In the genomic region with DNA sequence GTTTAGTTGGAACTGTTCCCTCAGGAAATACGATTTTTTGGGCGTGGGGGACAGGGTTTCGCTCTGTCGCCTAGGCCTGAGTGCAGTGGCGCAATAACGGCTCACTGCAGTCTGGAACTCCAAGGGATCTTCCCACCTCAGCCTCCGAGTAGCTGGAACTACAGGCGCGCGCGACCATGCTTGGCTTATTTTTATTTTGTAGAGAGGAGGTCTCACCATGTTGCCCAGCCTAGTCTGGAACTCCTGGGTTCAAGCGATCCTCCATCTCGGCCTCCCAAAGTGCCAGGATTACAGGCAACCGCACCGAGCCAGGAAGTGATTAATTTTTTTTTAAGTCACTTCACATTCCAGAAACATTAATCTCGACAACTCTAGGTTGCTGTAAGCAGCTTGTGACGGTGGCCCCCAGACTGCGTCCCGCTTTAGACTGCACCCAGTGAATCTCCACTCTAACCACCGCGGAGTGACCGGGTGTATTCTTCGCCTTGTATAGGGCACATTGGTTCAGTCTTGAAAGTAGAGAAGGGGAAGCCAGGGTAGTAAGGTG, we compare ENCODE assay signal across 8 cellular contexts. TPM values are rescaled to one million over a fixed set of nuclear protein-coding genes. Genes with fewer than 3 reads are reported as not detected.
DNase-seq lines count a peak whose midpoint lies in the region; ATAC-seq and TF ChIP-seq lines count a peak whose summit lies in the region.

No MANE protein-coding gene starts in this region.

- no peaks in the 10 kb centered on the region for H3K27me3 ChIP-seq in ascending aorta

- DNase-seq in CD14-positive monocyte (ENCODE audit: low spot score) (no peak), ascending aorta (ENCODE audit: low spot score in 2 of 2) (peak in 1 of 2 donors; percentile 72), T1000 (lab: John Stamatoyannopoulos, UW) (no peak)
- peak; percentile 31 for DNase-seq in stimulated activated CD8-positive, alpha-beta memory T cell treated with anti-CD3 and anti-CD28 coated beads, Interleukin-4, amount 100 ng/mL, for 48 hours

- ATAC-seq in HG03469 (IDR thresholded peaks at IDR 0.05; ENCODE audit: unreplicated experiment) (no peak), HG02798 (IDR thresholded peaks at IDR 0.05; ENCODE audit: poor library complexity, unreplicated experiment) (no peak)

- H3K9me3 ChIP-seq in ascending aorta (peaks cover 0 to 8% of the 10 kb centered on the region in 2 donors), iPS-18c (ENCODE audit: control insufficient read depth, insufficient read depth, low read length) (no peaks in the 10 kb centered on the region)

- peak overlapping the region; percentile 85 to 87 for H3K27ac ChIP-seq in ascending aorta

- no peaks in the 10 kb centered on the region for H3K36me3 ChIP-seq in ascending aorta

- peaks cover 43% of the 10 kb centered on the region for H3K4me1 Mint-ChIP-seq in CD14-positive monocyte

- intact Hi-C loops in CD14-positive monocyte (cut with micrococcal nuclease) = loop anchor here (2.0 to 5.0 kb wide), 3 partner anchors 119 to 292 kb away; partner anchors contain the start of genes FANCM (in 2 of the 2), FKBP3 (in 2 of the 2), KLHL28 (in 1 of the 2) and PRPF39 (in 1 of the 2)
- intact Hi-C loops in ascending aorta (cut with DNase I) = loop anchor here (2.0 to 5.0 kb wide), 3 partner anchors 119 to 357 kb away; partner anchors contain the start of genes FANCM, FKBP3 and KLHL28

- peak overlapping the region; percentile 90 to 93 for H3K4me3 Mint-ChIP-seq in CD14-positive monocyte

- TF ChIP-seq EP300 in Ishikawa (IDR thresholded peaks at IDR 0.05; ENCODE audit: borderline replicate concordance) = no peak

- TF ChIP-seq CTCF in CD14-positive monocyte (IDR thresholded peaks at IDR 0.05) (no peak), ascending aorta (IDR thresholded peaks at IDR 0.05) (no peak)

- H3K4me1 ChIP-seq in ascending aorta = peaks cover 0 to 9% of the 10 kb centered on the region in 2 donors

- TF ChIP-seq RAD21 in Ishikawa (IDR thresholded peaks at IDR 0.05; ENCODE audit: low read depth) = no peak

- H3K36me3 Mint-ChIP-seq in CD14-positive monocyte = peaks cover 2 to 13% of the 10 kb centered on the region in 2 donors

- H3K27me3 Mint-ChIP-seq in CD14-positive monocyte (ENCODE audit: low read depth in 3 of 3) = peaks cover 0 to 2% (median 1%) of the 10 kb centered on the region in 3 donors

- peaks cover 15 to 31% (median 24%) of the 10 kb centered on the region in 7 donors for H3K9me3 Mint-ChIP-seq in CD14-positive monocyte

- peak overlapping the region; percentile 92 to 98 (median 96) for H3K27ac Mint-ChIP-seq in CD14-positive monocyte

- H3K4me3 ChIP-seq in ascending aorta (peak overlapping the region; percentile 66 to 76), iPS-18c (ENCODE audit: insufficient read depth, low read depth, low read length) (peak overlapping the region; percentile 78; the same call in 1 of the 2 replicates)

TF ChIP-seq in Ishikawa, 13 proteins besides CTCF, POLR2A, EP300 and RAD21:
- TF ChIP-seq TAF1 (IDR thresholded peaks at IDR 0.05; ENCODE audit: low read depth) (no peak), CEBPB (IDR thresholded peaks at IDR 0.05) (peak; percentile 67)

RNA-seq across cellular contexts. Expression of gene MIS18BP1, which starts 0.8 kb away (rescaled TPM):
- 10 to 100 TPM; 45.6 to 61.8 TPM for polyA plus RNA-seq in CD14-positive monocyte
- 35.9 TPM for total RNA-seq in ascending aorta
